Comparison of ENCODE assay signal across 25 cellular contexts in genomic region chr7:30745251-30745650, GRCh38. TPM values are rescaled to one million over a fixed set of nuclear protein-coding genes. Genes with fewer than 3 reads are reported as not detected.
"Had no signal": no experiment of that assay in that cellular context is flagged by ENCODE, and none has a peak within 500 bp of the region (broad histone marks: within the 10 kb centered on the region; RNA-seq: fewer than 3 reads in every experiment).

No MANE protein-coding gene starts in this region.

- ATAC-seq: esophagus mucosa; gastroesophageal sphincter; left lobe of liver; stimulated activated memory B cell treated with anti-CD40 and anti-IgM and Interleukin-4, amounts not matched to agents 10 μg/mL and 1 μg/mL and 100 μg/mL, for 72 hours; T-helper 17 cell had no signal

- H3K4me3 ChIP-seq: gastroesophageal sphincter, sigmoid colon, smooth muscle cell, stomach, suprapubic skin, tibial nerve, vagina had no signal

- FAIRE-seq: endothelial cell of umbilical vein, keratinocyte had no signal

- H3K4me2 ChIP-seq: smooth muscle cell had no signal

- H3K27me3 ChIP-seq: gastroesophageal sphincter, sigmoid colon, stomach, suprapubic skin, tibial nerve, vagina had no signal

- DNase-seq: activated CD4-positive, alpha-beta memory T cell treated with anti-CD3 and anti-CD28 coated beads for 36 hours; activated CD4-positive, alpha-beta T cell treated with anti-CD3 and anti-CD28 coated beads for 48 hours; activated naive CD4-positive, alpha-beta T cell treated with Interleukin-2 at 50 U/mL for 16 hours; activated naive CD8-positive, alpha-beta T cell treated with anti-CD3 and anti-CD28 coated beads for 36 hours; activated T-cell treated with anti-CD3 and anti-CD28 coated beads, Interleukin-2, amount 50 U/mL, for 48 hours; amygdala; effector CD8-positive, alpha-beta T cell; head of caudate nucleus; nucleus accumbens; posterior cingulate gyrus; sigmoid colon; stimulated activated CD4-positive, alpha-beta T cell treated with anti-CD3 and anti-CD28 coated beads, Interleukin-15, amount 100 ng/mL, for 24 hours; stomach; SW 1271; T-helper 17 cell had no signal

- H3K9me3 ChIP-seq: gastroesophageal sphincter, sigmoid colon, stomach, suprapubic skin, tibial nerve, vagina had no signal

- H3K36me3 ChIP-seq: gastroesophageal sphincter, sigmoid colon, stomach, suprapubic skin, tibial nerve, vagina had no signal

- H3K27ac ChIP-seq: gastroesophageal sphincter, sigmoid colon, stomach, suprapubic skin, vagina had no signal

RNA-seq across cellular contexts. Expression of gene INMT, which starts 6.7 kb away (rescaled TPM):
- total RNA-seq: activated CD4-positive, alpha-beta memory T cell treated with anti-CD3 and anti-CD28 coated beads for 36 hours; endothelial cell of umbilical vein had no signal
- polyA plus RNA-seq: endothelial cell of umbilical vein, keratinocyte had no signal
